Comparison of ENCODE assay signal across 18 cellular contexts in genomic region chr3:172466553-172467130, GRCh38. TPM values are rescaled to one million over a fixed set of nuclear protein-coding genes. Genes with fewer than 3 reads are reported as not detected.
A peak's percentile ranks its signal among the peaks of the same experiment; 100 is the strongest.
DNase-seq lines count a peak whose midpoint lies in the region; ATAC-seq and TF ChIP-seq lines count a peak whose summit lies in the region.
"Had no signal": no experiment of that assay in that cellular context is flagged by ENCODE, and none has a peak within 500 bp of the region (broad histone marks: within the 10 kb centered on the region; RNA-seq: fewer than 3 reads in every experiment).

No MANE protein-coding gene starts in this region.

- no peak overlapping the region for H3K4me2 ChIP-seq in mesenchymal stem cell (ENCODE audit: low read length, poor library complexity, severe bottlenecking)
- H3K4me2 ChIP-seq: KMS-11 had no signal

- no peak overlapping the region for H2BK12ac ChIP-seq in mesenchymal stem cell (ENCODE audit: low read length in 2 of 2)

- H4K91ac ChIP-seq in mesenchymal stem cell (ENCODE audit: low read length) = no peak overlapping the region

- H3K27ac ChIP-seq in endodermal cell (ENCODE audit: low read depth, low read length) = no peak overlapping the region
- no peak overlapping the region for H3K27ac ChIP-seq in mesenchymal stem cell (ENCODE audit: low read length, poor library complexity, severe bottlenecking)
- H3K27ac ChIP-seq: KMS-11 had no signal

- no peak overlapping the region for H2AK5ac ChIP-seq in mesenchymal stem cell (ENCODE audit: low read length, severe bottlenecking)

- no peak overlapping the region for H2BK15ac ChIP-seq in mesenchymal stem cell (ENCODE audit: low read depth, poor library complexity, severe bottlenecking)

- TF ChIP-seq CTCF in endodermal cell (conservative IDR thresholded peaks at IDR 0.05) = no peak

- H3K9me3 Mint-ChIP-seq in endodermal cell = peaks cover 6% of the 10 kb centered on the region

- no peak overlapping the region for H4K8ac ChIP-seq in mesenchymal stem cell (ENCODE audit: low read length)

- H3K9me3 ChIP-seq in endodermal cell (ENCODE audit: control insufficient read depth, low read length) (peaks cover 4% of the 10 kb centered on the region), mesenchymal stem cell (ENCODE audit: control insufficient read depth, low read length) (no peaks in the 10 kb centered on the region)
- H3K9me3 ChIP-seq: BE2C had no signal

- no peaks in the 10 kb centered on the region for H3K27me3 ChIP-seq in endodermal cell (ENCODE audit: control insufficient read depth, insufficient read depth, low read length, poor library complexity, severe bottlenecking)
- H3K27me3 ChIP-seq in mesenchymal stem cell (ENCODE audit: control insufficient read depth in 1 of 2, insufficient read depth in 1 of 2, low read length in 2 of 2) = no peaks in the 10 kb centered on the region

- no peak overlapping the region for H3K14ac ChIP-seq in mesenchymal stem cell (ENCODE audit: low read length in 2 of 2)

- no peak overlapping the region for H3K18ac ChIP-seq in mesenchymal stem cell (ENCODE audit: low read depth in 1 of 2, low read length in 2 of 2)

- H2BK120ac ChIP-seq in mesenchymal stem cell (ENCODE audit: low read depth, low read length) = no peak overlapping the region

- peaks cover 9% of the 10 kb centered on the region for H3K4me1 Mint-ChIP-seq in endodermal cell

- no peak overlapping the region for H3K23ac ChIP-seq in mesenchymal stem cell (ENCODE audit: low read length in 2 of 2)

- H3K4me1 ChIP-seq in endodermal cell (ENCODE audit: control insufficient read depth, insufficient read depth, low read length) = peaks cover 4% of the 10 kb centered on the region
- H3K4me1 ChIP-seq in mesenchymal stem cell (ENCODE audit: control insufficient read depth, insufficient read depth, low read depth, low read length) = no peaks in the 10 kb centered on the region
- H3K4me1 ChIP-seq: BE2C had no signal

- no peak overlapping the region for H2BK5ac ChIP-seq in mesenchymal stem cell (ENCODE audit: low read depth, low read length, poor library complexity, severe bottlenecking)

- H3K36me3 ChIP-seq in endodermal cell (ENCODE audit: control insufficient read depth, insufficient read depth, low read length) (no peaks in the 10 kb centered on the region), mesenchymal stem cell (ENCODE audit: control insufficient read depth in 1 of 2, insufficient read depth in 2 of 2, low read depth in 1 of 2, low read length in 2 of 2) (no peaks in the 10 kb centered on the region)
- H3K36me3 ChIP-seq: BE2C had no signal

- H3K79me1 ChIP-seq in mesenchymal stem cell (replicated peaks; ENCODE audit: low read length, poor library complexity, severe bottlenecking) = no peaks in the 10 kb centered on the region

- H3K4me3 ChIP-seq in endodermal cell (ENCODE audit: low read length) = peak overlapping the region; percentile 51
- no peak overlapping the region for H3K4me3 ChIP-seq in mesenchymal stem cell (ENCODE audit: insufficient read depth in 1 of 2, low read depth in 1 of 2, low read length in 2 of 2)

- DNase-seq in ELR (ENCODE audit: low read depth) = peak; percentile 15
- peak; percentile 3 for DNase-seq in NCI-H226
- DNase-seq in endodermal cell = no peak
- DNase-seq in renal cortical epithelial cell (ENCODE audit: low read depth) = peak; percentile 71
- no peak for DNase-seq in GDM1 (lab: John Stamatoyannopoulos, UW)
- DNase-seq in mesenchymal stem cell = no peak
- DNase-seq: CD4-positive, alpha-beta memory T cell; MM.1S; NCI-H1105 treated with DMSO at 0.1 percent for 48 hours; NCI-H187; NCI-H446 treated with DMSO at 0.1 percent for 48 hours; NCI-H774; Right ventricle myocardium superior had no signal

- no peak for ATAC-seq in HG03565 (IDR thresholded peaks at IDR 0.05; ENCODE audit: unreplicated experiment)

- WGBS in endodermal cell (ENCODE audit: insufficient coverage in 1 of 2, insufficient read length in 1 of 2), 2 experiments = 100% methylated on average over 1 of the region's 4 CpGs; no CpG with 5 or more reads in 1 of the 2 experiments
- WGBS in mesenchymal stem cell = 100% methylated on average over 1 of the region's 4 CpGs

- H3K4ac ChIP-seq in mesenchymal stem cell (ENCODE audit: low read depth in 1 of 2, low read length in 2 of 2) = no peak overlapping the region

- H3K9ac ChIP-seq in endodermal cell (ENCODE audit: extremely low read depth, low read length, poor library complexity, severe bottlenecking) (no peak overlapping the region), mesenchymal stem cell (ENCODE audit: low read length) (no peak overlapping the region)
- H3K9ac ChIP-seq: KMS-11 had no signal

- no peak overlapping the region for H3K4me3 Mint-ChIP-seq in endodermal cell
- H3K4me3 Mint-ChIP-seq: CD4-positive, alpha-beta memory T cell had no signal

- no peaks in the 10 kb centered on the region for H3K36me3 Mint-ChIP-seq in endodermal cell (ENCODE audit: low read depth)
- H3K36me3 Mint-ChIP-seq: CD4-positive, alpha-beta memory T cell had no signal

- H2AFZ ChIP-seq in mesenchymal stem cell (ENCODE audit: low read depth, low read length) = no peak overlapping the region

- no peak overlapping the region for H3K27ac Mint-ChIP-seq in endodermal cell
- H3K27ac Mint-ChIP-seq: CD4-positive, alpha-beta memory T cell had no signal

- no peaks in the 10 kb centered on the region for H3K27me3 Mint-ChIP-seq in endodermal cell (ENCODE audit: insufficient read depth)

RNA-seq across cellular contexts. Expression of gene GHSR, which starts 18.4 kb away (rescaled TPM):
- total RNA-seq in endodermal cell (not detected), renal cortical epithelial cell (not detected in 2 replicates)
- not detected for polyA plus RNA-seq in endodermal cell (2013, experiment 1 of 2)
- not detected for polyA plus RNA-seq in endodermal cell (2013, experiment 2 of 2)
- polyA plus RNA-seq in mesenchymal stem cell (2013, experiment 1 of 2) = not detected
- polyA plus RNA-seq in mesenchymal stem cell (2013, experiment 2 of 2) = not detected
- total RNA-seq: CD4-positive, alpha-beta memory T cell; Daoy; Right ventricle myocardium superior had no signal
- polyA plus RNA-seq: AG04450; CD4-positive, alpha-beta memory T cell had no signal

RNA-seq across cellular contexts. Expression of gene TNFSF10, which starts 56.6 kb away (rescaled TPM):
- under 1 TPM in 1 of 2 donors, not detected in 1; 0.51 TPM for total RNA-seq in endodermal cell
- not detected for polyA plus RNA-seq in endodermal cell (2013, experiment 1 of 2)
- polyA plus RNA-seq in endodermal cell (2013, experiment 2 of 2) = not detected
- total RNA-seq in renal cortical epithelial cell = 398 and 575 TPM in 2 replicates
- 0.99 TPM for polyA plus RNA-seq in mesenchymal stem cell (2013, experiment 1 of 2)
- polyA plus RNA-seq in mesenchymal stem cell (2013, experiment 2 of 2) = 0.93 TPM

Comparison
In these comparisons a context has a peak if more than half of its experiments do, and no peak if none do; other contexts are left out.
1. DNase-seq: peak in ELR (single experiment), NCI-H226 (single experiment) and renal cortical epithelial cell (single experiment); none in endodermal cell (single experiment), GDM1 (single experiment) and mesenchymal stem cell (single experiment).
2. RNA of gene TNFSF10, which starts 56.6 kb away (total RNA-seq): 398 to 575 TPM in renal cortical epithelial cell; 0.51 TPM in endodermal cell; every median in the first group is over 100 times any median in the second.